In the genomic region with DNA sequence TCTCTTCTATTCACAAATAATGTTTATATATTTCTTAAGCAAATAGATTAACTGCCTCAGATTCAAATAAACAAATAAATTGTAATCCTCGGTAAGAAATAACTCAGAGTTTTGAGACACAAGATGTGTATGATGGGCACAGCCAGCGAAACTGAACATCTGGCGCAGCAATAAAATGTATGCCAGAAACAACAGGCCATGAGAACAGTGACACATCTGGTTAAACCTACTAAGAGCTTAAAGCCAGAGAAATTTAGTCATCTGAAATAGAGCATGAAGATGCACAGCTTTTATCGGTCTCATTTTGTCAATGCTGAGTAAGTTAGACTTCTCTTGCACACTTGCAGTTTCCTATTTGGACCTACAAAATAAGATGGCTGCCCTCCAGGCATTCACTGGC, we compare ENCODE assay signal across 29 cellular contexts.
"Had no signal": no experiment of that assay in that cellular context is flagged by ENCODE, and none has a peak within 500 bp of the region (broad histone marks: within the 10 kb centered on the region; RNA-seq: fewer than 3 reads in every experiment).

No MANE protein-coding gene starts in this region.

- DNase-seq: activated B cell treated with CpG ODN at 0.5 μM for 24 hours; activated CD4-positive, alpha-beta T cell treated with anti-CD3 and anti-CD28 coated beads for 48 hours; activated CD4-positive, alpha-beta T cell treated with anti-CD3 and anti-CD28 coated beads, Interleukin-2, amount 50 U/mL, for 1 hour; activated CD4-positive, alpha-beta T cell treated with anti-CD3 and anti-CD28 coated beads, Interleukin-2, amount 50 U/mL, for 48 hours; activated CD8-positive, alpha-beta memory T cell treated with anti-CD3 and anti-CD28 coated beads for 24 hours; activated CD8-positive, alpha-beta T cell treated with anti-CD3 and anti-CD28 coated beads for 36 hours; activated effector memory CD4-positive, alpha-beta T cell treated with anti-CD3 and anti-CD28 coated beads, Interleukin-2, amount 50 U/mL, for 16 hours; activated naive CD4-positive, alpha-beta T cell treated with anti-CD3 and anti-CD28 coated beads for 36 hours; activated naive CD8-positive, alpha-beta T cell treated with anti-CD3 and anti-CD28 coated beads, Interleukin-2, amount 10 ng/mL, durations not matched to agents 7 days and 5 days; activated T-cell treated with anti-CD3 and anti-CD28 coated beads, Interleukin-2, amount 50 U/mL, for 1 hour; activated T-cell treated with anti-CD3 and anti-CD28 coated beads, Interleukin-2, amount 50 U/mL, for 48 hours; brain microvascular endothelial cell; dorsolateral prefrontal cortex; effector memory CD4-positive, alpha-beta T cell; endodermal cell; head of caudate nucleus; T-helper 1 cell; T-helper 17 cell; T1000; WERI-Rb-1 had no signal

- H3K27ac Mint-ChIP-seq: activated B cell treated with CpG ODN at 0.5 μM for 24 hours; activated CD8-positive, alpha-beta T cell treated with anti-CD3 and anti-CD28 coated beads for 36 hours; activated naive CD4-positive, alpha-beta T cell treated with anti-CD3 and anti-CD28 coated beads for 36 hours; activated naive CD4-positive, alpha-beta T cell treated with anti-CD3 and anti-CD28 coated beads, Interleukin-2, amount 50 U/mL, for 72 hours; activated naive CD8-positive, alpha-beta T cell treated with anti-CD3 and anti-CD28 coated beads, Interleukin-2, amount 10 ng/mL, durations not matched to agents 7 days and 5 days; activated T-helper 1 cell treated with anti-CD3 and anti-CD28 coated beads, Interleukin-12 subunit alpha, Interleukin-12 subunit beta, Interleukin-2, Interleukin-4 antibody, amounts not matched to agents 30 ng/mL and 10 ng/mL and 1 ng/mL, durations not matched to agents 14 hours and 24 hours and 36 hours; activated T-helper 2 cell treated with anti-CD3 and anti-CD28 coated beads, Interferon-gamma antibody, Interleukin-2, Interleukin-4, amounts not matched to agents 10 μg/mL and 5 μg/mL and 100 μg/mL, durations not matched to agents 14 hours and 24 hours and 36 hours; dendritic cell treated with granulocyte-macrophage colony-stimulating factor and Interleukin-4, amounts not matched to agents 40 ng/mL and 50 ng/mL, for 4 days; endodermal cell; T-helper 17 cell; T-helper 2 cell treated with Interferon-gamma antibody and Interleukin-4, amounts not matched to agents 5 μg/mL and 100 μg/mL, for 36 hours had no signal

- H3K4me3 ChIP-seq: coronary artery, dorsolateral prefrontal cortex had no signal

- H3K4me1 Mint-ChIP-seq: activated B cell treated with CpG ODN at 0.5 μM for 24 hours; activated naive CD8-positive, alpha-beta T cell treated with anti-CD3 and anti-CD28 coated beads, Interleukin-2, amount 10 ng/mL, durations not matched to agents 7 days and 5 days; central memory CD8-positive, alpha-beta T cell; T-helper 17 cell had no signal

- H3K27me3 ChIP-seq: brain microvascular endothelial cell, dorsolateral prefrontal cortex had no signal

- H3K4me3 Mint-ChIP-seq: activated B cell treated with CpG ODN at 0.5 μM for 24 hours; activated CD8-positive, alpha-beta T cell treated with anti-CD3 and anti-CD28 coated beads for 36 hours; activated naive CD4-positive, alpha-beta T cell treated with anti-CD3 and anti-CD28 coated beads for 36 hours; activated naive CD8-positive, alpha-beta T cell treated with anti-CD3 and anti-CD28 coated beads, Interleukin-2, amount 10 ng/mL, durations not matched to agents 7 days and 5 days; activated T-helper 1 cell treated with anti-CD3 and anti-CD28 coated beads, Interleukin-12 subunit alpha, Interleukin-12 subunit beta, Interleukin-2, Interleukin-4 antibody, amounts not matched to agents 30 ng/mL and 10 ng/mL and 1 ng/mL, durations not matched to agents 14 hours and 24 hours and 36 hours; central memory CD8-positive, alpha-beta T cell; dendritic cell treated with granulocyte-macrophage colony-stimulating factor and Interleukin-4, amounts not matched to agents 40 ng/mL and 50 ng/mL, for 4 days; endodermal cell; T-helper 17 cell; T-helper 2 cell treated with Interferon-gamma antibody and Interleukin-4, amounts not matched to agents 5 μg/mL and 100 μg/mL, for 36 hours had no signal

- ATAC-seq: activated CD4-positive, CD25-positive, alpha-beta regulatory T cell treated with anti-CD3 and anti-CD28 coated beads, Interleukin-2, amount 50 U/mL, for 24 hours; activated CD8-positive, alpha-beta T cell treated with anti-CD3 and anti-CD28 coated beads for 36 hours; activated naive CD4-positive, alpha-beta T cell treated with anti-CD3 and anti-CD28 coated beads, Interleukin-2, amount 50 U/mL, for 72 hours; esophagus mucosa; T-helper 17 cell had no signal

- H3K9me3 Mint-ChIP-seq: activated B cell treated with CpG ODN at 0.5 μM for 24 hours; activated naive CD4-positive, alpha-beta T cell treated with anti-CD3 and anti-CD28 coated beads, Interleukin-2, amount 50 U/mL, for 72 hours; activated naive CD8-positive, alpha-beta T cell treated with anti-CD3 and anti-CD28 coated beads, Interleukin-2, amount 10 ng/mL, durations not matched to agents 7 days and 5 days; activated T-helper 1 cell treated with anti-CD3 and anti-CD28 coated beads, Interleukin-12 subunit alpha, Interleukin-12 subunit beta, Interleukin-2, Interleukin-4 antibody, amounts not matched to agents 30 ng/mL and 10 ng/mL and 1 ng/mL, durations not matched to agents 14 hours and 24 hours and 36 hours; activated T-helper 2 cell treated with anti-CD3 and anti-CD28 coated beads, Interferon-gamma antibody, Interleukin-2, Interleukin-4, amounts not matched to agents 10 μg/mL and 5 μg/mL and 100 μg/mL, durations not matched to agents 14 hours and 24 hours and 36 hours; central memory CD8-positive, alpha-beta T cell; dendritic cell treated with granulocyte-macrophage colony-stimulating factor and Interleukin-4, amounts not matched to agents 40 ng/mL and 50 ng/mL, for 4 days; endodermal cell; T-helper 2 cell treated with Interferon-gamma antibody and Interleukin-4, amounts not matched to agents 5 μg/mL and 100 μg/mL, for 36 hours had no signal

- H3K36me3 ChIP-seq: brain microvascular endothelial cell, WERI-Rb-1 had no signal

- H3K36me3 Mint-ChIP-seq: activated naive CD4-positive, alpha-beta T cell treated with anti-CD3 and anti-CD28 coated beads, Interleukin-2, amount 50 U/mL, for 72 hours; activated naive CD8-positive, alpha-beta T cell treated with anti-CD3 and anti-CD28 coated beads, Interleukin-2, amount 10 ng/mL, durations not matched to agents 7 days and 5 days had no signal

- H3K27ac ChIP-seq: brain microvascular endothelial cell, coronary artery, dorsolateral prefrontal cortex, WERI-Rb-1 had no signal

- H3K27me3 Mint-ChIP-seq: activated B cell treated with CpG ODN at 0.5 μM for 24 hours; activated CD8-positive, alpha-beta T cell treated with anti-CD3 and anti-CD28 coated beads for 36 hours; activated naive CD8-positive, alpha-beta T cell treated with anti-CD3 and anti-CD28 coated beads, Interleukin-2, amount 10 ng/mL, durations not matched to agents 7 days and 5 days; central memory CD8-positive, alpha-beta T cell; dendritic cell treated with granulocyte-macrophage colony-stimulating factor and Interleukin-4, amounts not matched to agents 40 ng/mL and 50 ng/mL, for 4 days; T-helper 17 cell had no signal
